ENCODE assay signal across 22 cellular contexts in the genomic region with DNA sequence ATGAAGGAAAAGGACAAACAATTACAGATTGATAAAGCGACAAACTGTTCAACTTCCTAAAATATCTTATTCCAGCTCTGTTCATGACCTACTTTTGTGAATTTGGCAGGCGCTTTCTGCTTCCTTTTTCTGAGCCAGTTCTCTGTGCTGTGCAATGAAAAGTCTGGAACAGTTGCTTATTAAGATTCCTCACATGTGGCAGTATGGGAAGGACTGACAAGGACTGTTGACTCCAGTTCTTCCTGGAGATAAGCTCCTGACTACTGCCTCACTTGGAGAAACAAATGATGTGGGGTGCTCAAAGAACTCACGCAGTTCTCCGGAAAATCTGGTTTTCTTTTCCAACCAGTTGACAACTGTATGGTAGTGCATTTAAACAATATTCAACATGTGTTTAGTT. TPM values are rescaled to one million over a fixed set of nuclear protein-coding genes. Genes with fewer than 3 reads are reported as not detected.
DNase-seq lines count a peak whose midpoint lies in the region; ATAC-seq, FAIRE-seq and TF ChIP-seq lines count a peak whose summit lies in the region.
"Had no signal": no experiment of that assay in that cellular context is flagged by ENCODE, and none has a peak within 500 bp of the region (broad histone marks: within the 10 kb centered on the region; RNA-seq: fewer than 3 reads in every experiment).

No MANE protein-coding gene starts in this region.

- peak; percentile 26 for FAIRE-seq in endometrium (lab: Jason Lieb, UNC)
- FAIRE-seq: A549, GM12892 had no signal

- no peak for TF ChIP-seq CTCF in WTC11 (IDR thresholded peaks at IDR 0.05)

- POLR2A ChIA-PET in WTC11 (lab: Charles Lee), result no interaction called here

- in situ Hi-C loops in G401 (cut with HindIII; ENCODE audit: low sequenced_read_pairs), result no loop called here

- DNase-seq in G401 (ENCODE audit: low spot score), result peak; percentile 72
- peak; percentile 13 to 81 for DNase-seq in hippocampal formation (lab: John Stamatoyannopoulos, UW)
- DNase-seq in putamen (ENCODE audit: low spot score), result peak; percentile 47
- no peak for DNase-seq in HuH-7.5 (ENCODE audit: low spot score)
- no peak for DNase-seq in HPDE6-E6E7 (ENCODE audit: extremely low spot score)
- no peak for DNase-seq in WTC11 (ENCODE audit: low spot score)
- DNase-seq: activated CD4-positive, CD25-positive, alpha-beta regulatory T cell; activated naive CD8-positive, alpha-beta T cell treated with anti-CD3 and anti-CD28 coated beads, Interleukin-2, amount 10 ng/mL, durations not matched to agents 7 days and 5 days; central memory CD4-positive, alpha-beta T cell; DMS 273 treated with DMSO at 0.1 percent for 48 hours; effector CD8-positive, alpha-beta T cell; NCI-H1105; NCI-H2171; OCI-M1 had no signal

- no peaks in the 10 kb centered on the region for H3K4me1 Mint-ChIP-seq in WTC11
- H3K4me1 Mint-ChIP-seq: activated naive CD8-positive, alpha-beta T cell treated with anti-CD3 and anti-CD28 coated beads, Interleukin-2, amount 10 ng/mL, durations not matched to agents 7 days and 5 days had no signal

- H3K27me3 Mint-ChIP-seq in WTC11 (ENCODE audit: low read depth), result peaks cover 76% of the 10 kb centered on the region
- H3K27me3 Mint-ChIP-seq: activated naive CD8-positive, alpha-beta T cell treated with anti-CD3 and anti-CD28 coated beads, Interleukin-2, amount 10 ng/mL, durations not matched to agents 7 days and 5 days had no signal

- peaks cover 11% of the 10 kb centered on the region for H3K36me3 Mint-ChIP-seq in WTC11
- H3K36me3 Mint-ChIP-seq: activated naive CD8-positive, alpha-beta T cell treated with anti-CD3 and anti-CD28 coated beads, Interleukin-2, amount 10 ng/mL, durations not matched to agents 7 days and 5 days had no signal

- no peak for ATAC-seq in HG03039 (IDR thresholded peaks at IDR 0.05; ENCODE audit: unreplicated experiment)
- ATAC-seq in WTC11, result no peak
- ATAC-seq: A549 had no signal

- H3K9me3 Mint-ChIP-seq in WTC11, result peaks cover 24% of the 10 kb centered on the region

- no peak overlapping the region for H3K4me3 Mint-ChIP-seq in WTC11
- H3K4me3 Mint-ChIP-seq: activated naive CD8-positive, alpha-beta T cell treated with anti-CD3 and anti-CD28 coated beads, Interleukin-2, amount 10 ng/mL, durations not matched to agents 7 days and 5 days; activated T-helper 1 cell treated with anti-CD3 and anti-CD28 coated beads, Interleukin-12 subunit alpha, Interleukin-12 subunit beta, Interleukin-2, Interleukin-4 antibody, amounts not matched to agents 30 ng/mL and 10 ng/mL and 1 ng/mL, durations not matched to agents 14 hours and 24 hours and 36 hours had no signal

- no peak overlapping the region for H3K27ac Mint-ChIP-seq in WTC11
- H3K27ac Mint-ChIP-seq: activated naive CD8-positive, alpha-beta T cell treated with anti-CD3 and anti-CD28 coated beads, Interleukin-2, amount 10 ng/mL, durations not matched to agents 7 days and 5 days; activated T-helper 1 cell treated with anti-CD3 and anti-CD28 coated beads, Interleukin-12 subunit alpha, Interleukin-12 subunit beta, Interleukin-2, Interleukin-4 antibody, amounts not matched to agents 30 ng/mL and 10 ng/mL and 1 ng/mL, durations not matched to agents 14 hours and 24 hours and 36 hours had no signal

- CTCF ChIA-PET in WTC11 (lab: Charles Lee), result no interaction called here

TF ChIP-seq in WTC11, 78 proteins besides CTCF, POLR2A, EP300 and RAD21:
- TF ChIP-seq ELF4 (CRISPR knock-in tag; IDR thresholded peaks at IDR 0.05; ENCODE audit: low read depth) (no peak), NR3C1 (CRISPR knock-in tag; conservative IDR thresholded peaks at IDR 0.05; ENCODE audit: low read depth) (no peak), MAX (CRISPR knock-in tag; IDR thresholded peaks at IDR 0.05) (no peak), SMAD3 (CRISPR knock-in tag; IDR thresholded peaks at IDR 0.05; ENCODE audit: borderline replicate concordance) (no peak), ZNF281 (CRISPR knock-in tag; IDR thresholded peaks at IDR 0.05) (no peak), IRF1 (CRISPR knock-in tag; IDR thresholded peaks at IDR 0.05) (no peak), NR2C2 (CRISPR knock-in tag; IDR thresholded peaks at IDR 0.05) (no peak), ZBTB21 (CRISPR knock-in tag; IDR thresholded peaks at IDR 0.05; ENCODE audit: borderline replicate concordance) (no peak), ZNF317 (CRISPR knock-in tag; IDR thresholded peaks at IDR 0.05; ENCODE audit: borderline replicate concordance, low read depth) (no peak), NFATC4 (CRISPR knock-in tag; IDR thresholded peaks at IDR 0.05) (no peak), CREM (CRISPR knock-in tag; IDR thresholded peaks at IDR 0.05) (no peak), RELA (CRISPR knock-in tag; IDR thresholded peaks at IDR 0.05; ENCODE audit: borderline replicate concordance) (no peak), IRF2 (CRISPR knock-in tag; IDR thresholded peaks at IDR 0.05; ENCODE audit: borderline replicate concordance, low read depth) (no peak), FOXJ3 (CRISPR knock-in tag; IDR thresholded peaks at IDR 0.05; ENCODE audit: borderline replicate concordance) (no peak)
- TF ChIP-seq, protein P1, sequence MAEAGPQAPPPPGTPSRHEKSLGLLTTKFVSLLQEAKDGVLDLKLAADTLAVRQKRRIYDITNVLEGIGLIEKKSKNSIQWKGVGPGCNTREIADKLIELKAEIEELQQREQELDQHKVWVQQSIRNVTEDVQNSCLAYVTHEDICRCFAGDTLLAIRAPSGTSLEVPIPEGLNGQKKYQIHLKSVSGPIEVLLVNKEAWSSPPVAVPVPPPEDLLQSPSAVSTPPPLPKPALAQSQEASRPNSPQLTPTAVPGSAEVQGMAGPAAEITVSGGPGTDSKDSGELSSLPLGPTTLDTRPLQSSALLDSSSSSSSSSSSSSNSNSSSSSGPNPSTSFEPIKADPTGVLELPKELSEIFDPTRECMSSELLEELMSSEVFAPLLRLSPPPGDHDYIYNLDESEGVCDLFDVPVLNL (CRISPR knock-in tag; IDR thresholded peaks at IDR 0.05; ENCODE audit: borderline replicate concordance, low read depth), result no peak
- TF ChIP-seq, protein P2, sequence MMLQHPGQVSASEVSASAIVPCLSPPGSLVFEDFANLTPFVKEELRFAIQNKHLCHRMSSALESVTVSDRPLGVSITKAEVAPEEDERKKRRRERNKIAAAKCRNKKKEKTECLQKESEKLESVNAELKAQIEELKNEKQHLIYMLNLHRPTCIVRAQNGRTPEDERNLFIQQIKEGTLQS (CRISPR knock-in tag; conservative IDR thresholded peaks at IDR 0.05), result no peak
- TF ChIP-seq, protein P3, sequence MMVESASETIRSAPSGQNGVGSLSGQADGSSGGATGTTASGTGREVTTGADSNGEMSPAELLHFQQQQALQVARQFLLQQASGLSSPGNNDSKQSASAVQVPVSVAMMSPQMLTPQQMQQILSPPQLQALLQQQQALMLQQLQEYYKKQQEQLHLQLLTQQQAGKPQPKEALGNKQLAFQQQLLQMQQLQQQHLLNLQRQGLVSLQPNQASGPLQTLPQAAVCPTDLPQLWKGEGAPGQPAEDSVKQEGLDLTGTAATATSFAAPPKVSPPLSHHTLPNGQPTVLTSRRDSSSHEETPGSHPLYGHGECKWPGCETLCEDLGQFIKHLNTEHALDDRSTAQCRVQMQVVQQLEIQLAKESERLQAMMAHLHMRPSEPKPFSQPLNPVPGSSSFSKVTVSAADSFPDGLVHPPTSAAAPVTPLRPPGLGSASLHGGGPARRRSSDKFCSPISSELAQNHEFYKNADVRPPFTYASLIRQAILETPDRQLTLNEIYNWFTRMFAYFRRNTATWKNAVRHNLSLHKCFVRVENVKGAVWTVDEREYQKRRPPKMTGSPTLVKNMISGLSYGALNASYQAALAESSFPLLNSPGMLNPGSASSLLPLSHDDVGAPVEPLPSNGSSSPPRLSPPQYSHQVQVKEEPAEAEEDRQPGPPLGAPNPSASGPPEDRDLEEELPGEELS (CRISPR knock-in tag; IDR thresholded peaks at IDR 0.05), result no peak

RNA-seq across cellular contexts. Expression of gene ANP32D, which starts 58.3 kb away (rescaled TPM):
- not detected in 2 replicates for total RNA-seq in G401 (2014; rRNA removed; shearing (Covaris generic))
- total RNA-seq in WTC11 (2021), result not detected in 3 replicates
- total RNA-seq: activated naive CD8-positive, alpha-beta T cell treated with anti-CD3 and anti-CD28 coated beads, Interleukin-2, amount 10 ng/mL, durations not matched to agents 7 days and 5 days; activated T-helper 1 cell treated with anti-CD3 and anti-CD28 coated beads, Interleukin-12 subunit alpha, Interleukin-12 subunit beta, Interleukin-2, Interleukin-4 antibody, amounts not matched to agents 30 ng/mL and 10 ng/mL and 1 ng/mL, durations not matched to agents 14 hours and 24 hours and 36 hours; myocyte; SK-MEL-5; T-helper 2 cell treated with Interferon-gamma antibody and Interleukin-4, amounts not matched to agents 100 ng/mL and 5 ng/mL, for 36 hours had no signal

Comparison
In these comparisons a context has a peak if more than half of its experiments do, and no peak if none do; other contexts are left out.
1. DNase-seq: peak in G401 (single experiment), hippocampal formation (2 of 2) and putamen (single experiment); none in HuH-7.5 (single experiment), HPDE6-E6E7 (single experiment) and WTC11 (single experiment).